8 cellular contexts compared by ENCODE assay signal in the genomic region with DNA sequence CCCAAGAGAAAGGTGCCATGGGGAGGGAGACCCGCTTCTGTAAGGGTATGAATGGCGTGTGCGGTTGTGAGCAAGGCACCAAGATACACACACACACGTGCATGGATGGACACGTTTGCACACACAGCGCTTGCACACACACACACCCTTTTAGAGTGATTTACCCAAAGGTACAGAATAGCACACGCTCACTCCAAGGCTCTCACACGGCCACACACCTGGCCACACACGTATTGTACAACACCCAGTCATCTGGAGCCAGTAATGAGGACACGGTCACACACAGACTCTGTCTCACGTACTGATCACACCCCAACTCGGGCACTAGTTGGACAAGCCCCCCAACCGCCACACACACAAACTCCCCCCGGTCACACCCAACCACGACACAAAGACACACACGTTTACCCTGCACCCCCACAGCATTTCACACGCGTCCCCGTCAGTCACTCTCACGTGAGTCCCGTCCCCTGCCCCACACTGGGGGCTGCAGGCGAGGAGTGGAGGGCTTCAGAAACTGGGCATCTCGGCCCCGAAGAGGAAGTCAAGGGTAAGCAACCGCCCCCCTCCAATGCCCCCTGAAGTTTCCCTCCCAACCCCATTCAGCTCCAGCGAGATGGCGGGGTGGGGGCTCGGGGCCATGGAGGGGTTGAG. TPM values are rescaled to one million over a fixed set of nuclear protein-coding genes. Genes with fewer than 3 reads are reported as not detected.
DNase-seq lines count a peak whose midpoint lies in the region; ATAC-seq and TF ChIP-seq lines count a peak whose summit lies in the region.
"Had no signal": no experiment of that assay in that cellular context is flagged by ENCODE, and none has a peak within 500 bp of the region (broad histone marks: within the 10 kb centered on the region; RNA-seq: fewer than 3 reads in every experiment).

No MANE protein-coding gene starts in this region.

- no peaks in the 10 kb centered on the region for H3K36me3 ChIP-seq in esophagus muscularis mucosa
- no peaks in the 10 kb centered on the region for H3K36me3 ChIP-seq in psoas muscle (ENCODE audit: insufficient read depth in 1 of 2, low read depth in 1 of 2)

- BruUV-seq in Calu3 (replicated peaks; lab: Mats Ljungman, UMichigan): no TSS peak

- H3K4me3 Mint-ChIP-seq in Calu3 (ENCODE audit: low read depth, unreplicated experiment): peak overlapping the region; percentile 72
- peak overlapping the region; percentile 9 to 88 (median 69) for H3K4me3 Mint-ChIP-seq in IgD-negative memory B cell

- H3K27ac Mint-ChIP-seq in Calu3 (ENCODE audit: unreplicated experiment) (no peak overlapping the region), IgD-negative memory B cell (peak overlapping the region in 2 of 3 donors; percentile 21 to 45)

- H3K4me3 ChIP-seq in esophagus muscularis mucosa (peak overlapping the region; percentile 45 to 56 (median 48)), psoas muscle (peak overlapping the region; percentile 47)

- no peaks in the 10 kb centered on the region for H3K9me3 ChIP-seq in esophagus muscularis mucosa
- no peaks in the 10 kb centered on the region for H3K9me3 ChIP-seq in psoas muscle

- CTCF ChIA-PET in Calu3 (lab: Charles Lee): no interaction called here

- H3K9me3 Mint-ChIP-seq in Calu3 (ENCODE audit: low read depth, unreplicated experiment): no peaks in the 10 kb centered on the region
- peaks cover 0 to 4% (median 0%) of the 10 kb centered on the region in 3 donors for H3K9me3 Mint-ChIP-seq in IgD-negative memory B cell

- 4% methylated on average over 15 of the region's 28 CpGs for WGBS in esophagus muscularis mucosa
- 1 to 2% (median 2%) methylated on average over 25 to 28 of the region's 28 CpGs for WGBS in psoas muscle, 3 donors

- H3K4me1 ChIP-seq in esophagus muscularis mucosa (peaks cover 17 to 40% (median 39%) of the 10 kb centered on the region in 4 donors), psoas muscle (peaks cover 6% of the 10 kb centered on the region)

- no peak for DNase-seq in Calu3
- no peak for DNase-seq in esophagus muscularis mucosa (ENCODE audit: extremely low spot score)
- DNase-seq in psoas muscle: no peak
- no peak for DNase-seq in GM13976 (ENCODE audit: low spot score)

- H3K27me3 ChIP-seq in esophagus muscularis mucosa (peaks cover 0 to 84% (median 22%) of the 10 kb centered on the region in 4 donors), psoas muscle (ENCODE audit: insufficient read depth in 3 of 3, low read length in 2 of 3) (peaks cover 5 to 48% (median 15%) of the 10 kb centered on the region in 3 donors)

- TF ChIP-seq POLR2A in esophagus muscularis mucosa (IDR thresholded peaks at IDR 0.05; ENCODE audit: low read depth): no peak

- no peak for TF ChIP-seq CTCF in Calu3 (IDR thresholded peaks at IDR 0.05; ENCODE audit: unreplicated experiment)
- no peak for TF ChIP-seq CTCF in esophagus muscularis mucosa (IDR thresholded peaks at IDR 0.05)
- no peak for TF ChIP-seq CTCF in psoas muscle (IDR thresholded peaks at IDR 0.05)
- no peak for TF ChIP-seq CTCF in GM13976 (IDR thresholded peaks at IDR 0.05; ENCODE audit: borderline replicate concordance, control extremely low read depth, extremely low read depth, insufficient read depth, missing control alignments)

- ATAC-seq in psoas muscle (no peak), HG03571 (IDR thresholded peaks at IDR 0.05; ENCODE audit: unreplicated experiment) (no peak), GM21367 (IDR thresholded peaks at IDR 0.05; ENCODE audit: unreplicated experiment) (no peak)

- intact Hi-C loops in Calu3 (cut with micrococcal nuclease; ENCODE audit: unreplicated experiment) (loop anchor here (2.0 to 10.0 kb wide), 2 partner anchors 91 to 449 kb away; a partner anchor contains a TSS), esophagus muscularis mucosa (cut with DNase I) (no loop called here), psoas muscle (cut with DNase I) (no loop called here)

- peaks cover 25% of the 10 kb centered on the region for H3K36me3 Mint-ChIP-seq in Calu3 (ENCODE audit: insufficient read depth, unreplicated experiment)
- H3K36me3 Mint-ChIP-seq in IgD-negative memory B cell: peaks cover 2% of the 10 kb centered on the region

- H3K4me1 Mint-ChIP-seq in Calu3 (ENCODE audit: low read depth, unreplicated experiment) (peaks cover 7% of the 10 kb centered on the region), IgD-negative memory B cell (peaks cover 14 to 20% (median 14%) of the 10 kb centered on the region in 3 donors)

- peaks cover 33% of the 10 kb centered on the region for H3K27me3 Mint-ChIP-seq in Calu3 (ENCODE audit: unreplicated experiment)
- H3K27me3 Mint-ChIP-seq in IgD-negative memory B cell: peaks cover 57% of the 10 kb centered on the region

- H3K27ac ChIP-seq in esophagus muscularis mucosa (replicated peaks in 1 of 4) (no peak overlapping the region), psoas muscle (no peak overlapping the region)

- in situ Hi-C loops in GM13976 (cut with MboI; ENCODE audit: low sequenced_read_pairs, unreplicated experiment): loop anchor here (10.0 to 25.0 kb wide), 3 partner anchors 89 to 452 kb away; a partner anchor contains a TSS

- TF ChIP-seq EP300 in esophagus muscularis mucosa (IDR thresholded peaks at IDR 0.05): no peak

RNA-seq across cellular contexts. Expression of a gene that starts 0.8 kb away (rescaled TPM):
- total RNA-seq in Calu3 (2022) (11.2 and 14.9 TPM in 2 replicates), esophagus muscularis mucosa (10 to 100 TPM in 3 of 4 donors, 1 to 10 TPM in 1; 3.6 to 17.1 (median 11.6) TPM), psoas muscle (1 to 10 TPM in 3 of 4 donors, under 1 TPM in 1; 0.48 to 5.1 (median 1.4) TPM)
- polyA plus RNA-seq in IgD-negative memory B cell (0.21 TPM), psoas muscle (1 to 10 TPM in 1 of 3 donors, under 1 TPM in 2; 0.88 to 1.0 (median 0.90) TPM)
- total RNA-seq: HT1080 had no signal
